8 cellular contexts compared by ENCODE assay signal in genomic region chr2:130355578-130356431, GRCh38. TPM values are rescaled to one million over a fixed set of nuclear protein-coding genes. Genes with fewer than 3 reads are reported as not detected.
DNase-seq lines count a peak whose midpoint lies in the region; ATAC-seq and TF ChIP-seq lines count a peak whose summit lies in the region.

PTPN18 (plus strand) TSS chr2:130356056; CDS start chr2:130356108, 52 bp downstream.

- TF ChIP-seq RAD21 in IMR-90 (IDR thresholded peaks at IDR 0.05; ENCODE audit: low read length) = peak; percentile 61

- no peak within 1 kb of the TSS for H2BK20ac ChIP-seq in IMR-90 (ENCODE audit: low read depth, low read length)

- POLR2A ChIA-PET in IMR-90 (lab: Charles Lee; ENCODE audit: unreplicated experiment) = interaction anchor here (0.5 to 1.1 kb wide), 2 partner anchors 13 to 778 kb away, joined by 3 read pairs; partner anchors contain the start of gene IMP4

- H3K4ac ChIP-seq in IMR-90 (ENCODE audit: low read depth, low read length) (peak within 1 kb of the TSS; percentile 70), neuronal stem cell (ENCODE audit: low read length) (no peak within 1 kb of the TSS)

- H3K27me3 ChIP-seq in IMR-90 (ENCODE audit: control insufficient read depth, insufficient read depth, low read length) = no peaks in the 10 kb centered on the region
- peaks cover 0 to 6% (median 0%) of the 10 kb centered on the region in 3 experiments for H3K27me3 ChIP-seq in neuronal stem cell (ENCODE audit: control insufficient read depth in 3 of 3, insufficient read depth in 3 of 3, low read depth in 1 of 3, low read length in 3 of 3)
- H3K27me3 ChIP-seq in upper lobe of right lung = no peaks in the 10 kb centered on the region

- H3K9me3 ChIP-seq in IMR-90 (ENCODE audit: control insufficient read depth, insufficient read depth, low read length) = no peaks in the 10 kb centered on the region
- no peaks in the 10 kb centered on the region for H3K9me3 ChIP-seq in neuronal stem cell (replicated peaks in 1 of 2; ENCODE audit: control insufficient read depth in 2 of 2, insufficient read depth in 1 of 2, low read depth in 1 of 2, low read length in 2 of 2)
- H3K9me3 ChIP-seq in upper lobe of right lung = no peaks in the 10 kb centered on the region

- H2BK15ac ChIP-seq in IMR-90 (ENCODE audit: low read depth, low read length) = no peak within 1 kb of the TSS
- peak within 1 kb of the TSS; percentile 10 for H2BK15ac ChIP-seq in neuronal stem cell (ENCODE audit: low read length)

- ATAC-seq in GM21619 (IDR thresholded peaks at IDR 0.05; ENCODE audit: unreplicated experiment) (peak; percentile 90), IMR-90 (ENCODE audit: low read depth) (peak; percentile 99), upper lobe of right lung (peak; percentile 97)

- H3K18ac ChIP-seq in IMR-90 (ENCODE audit: low read depth, low read length) (no peak within 1 kb of the TSS), neuronal stem cell (ENCODE audit: low read length) (peak within 1 kb of the TSS; percentile 97)

- CTCF ChIA-PET in IMR-90 (lab: Yijun Ruan, JAX) = interaction anchor here (1.5 kb wide), 1 partner anchor 14 kb away, joined by 8 read pairs; the partner anchor contains the start of gene IMP4

- H3K4me1 ChIP-seq in IMR-90 (ENCODE audit: control insufficient read depth, insufficient read depth, low read length) (no peaks in the 10 kb centered on the region; the same call in 1 of the 2 replicates), neuronal stem cell (ENCODE audit: control insufficient read depth in 2 of 2, insufficient read depth in 1 of 2, low read depth in 1 of 2, low read length in 2 of 2) (peaks cover 20 to 22% of the 10 kb centered on the region in 2 donors), upper lobe of right lung (peaks cover 16% of the 10 kb centered on the region)

- H2BK120ac ChIP-seq in IMR-90 (ENCODE audit: low read depth, low read length) = no peak within 1 kb of the TSS
- peak within 1 kb of the TSS; percentile 35 for H2BK120ac ChIP-seq in neuronal stem cell (ENCODE audit: low read depth, low read length)

- DNase-seq in G401 (ENCODE audit: low spot score) (peak; percentile 88), IMR-90 (peak; percentile 85), germinal center (ENCODE audit: low spot score) (peak; percentile 74), neuronal stem cell (ENCODE audit: low spot score) (peak; percentile 85), upper lobe of right lung (peak; percentile 97)
- peak; percentile 65 for DNase-seq in activated naive CD4-positive, alpha-beta T cell treated with anti-CD3 and anti-CD28 coated beads, Interleukin-2, amount 50 U/mL, for 16 hours

- peaks cover 4% of the 10 kb centered on the region; the same call in 1 of the 2 replicates for H4K20me1 ChIP-seq in IMR-90 (ENCODE audit: insufficient read depth, low read length)

- peak within 1 kb of the TSS; percentile 67; the same call in 1 of the 2 replicates for H2AK5ac ChIP-seq in IMR-90 (ENCODE audit: low read depth, low read length)
- H2AK5ac ChIP-seq in neuronal stem cell (ENCODE audit: low read depth, low read length) = peak within 1 kb of the TSS; percentile 72

- TF ChIP-seq CTCF in IMR-90 (conservative IDR thresholded peaks at IDR 0.05; ENCODE audit: low read depth, low read length) (peak; percentile 63), upper lobe of right lung (IDR thresholded peaks at IDR 0.05) (peak; percentile 63)

- 0% methylated on average over 52 of the region's 107 CpGs; no CpG with 5 or more reads in 1 of the 2 experiments for WGBS in IMR-90 (ENCODE audit: extremely low coverage in 2 of 2, insufficient read length in 1 of 2), 2 experiments
- no CpG with 5 or more reads among the region's 107 CpGs for WGBS in neuronal stem cell (ENCODE audit: extremely low coverage in 2 of 2, insufficient read length in 2 of 2, insufficient replicate concordance in 1 of 2), 2 donors

- H3K14ac ChIP-seq in IMR-90 (replicated peaks; ENCODE audit: low read depth, low read length) (peak within 1 kb of the TSS; percentile 87), neuronal stem cell (ENCODE audit: low read length) (no peak within 1 kb of the TSS)

- H3K4me3 ChIP-seq in IMR-90 (ENCODE audit: insufficient read depth, low read depth, low read length) (peak within 1 kb of the TSS; percentile 71), neuronal stem cell (ENCODE audit: low read length in 2 of 2) (peak within 1 kb of the TSS; percentile 72 to 89), upper lobe of right lung (peak within 1 kb of the TSS; percentile 82)

- H2BK12ac ChIP-seq in neuronal stem cell (ENCODE audit: low read length) = no peak within 1 kb of the TSS

- in situ Hi-C loops in G401 (cut with HindIII; ENCODE audit: low sequenced_read_pairs) (no loop called here), IMR-90 (cut with MboI; ENCODE audit: low sequenced_read_pairs) (loop anchor here (25.0 kb wide), 1 partner anchor 756 kb away; the partner anchor contains the start of gene PLEKHB2)

- no peak within 1 kb of the TSS for H4K5ac ChIP-seq in IMR-90 (ENCODE audit: low read depth, low read length)

- no peak within 1 kb of the TSS for H2BK5ac ChIP-seq in IMR-90 (ENCODE audit: low read depth, low read length, poor library complexity, severe bottlenecking)
- H2BK5ac ChIP-seq in neuronal stem cell (ENCODE audit: low read length) = peak within 1 kb of the TSS; percentile 89

- H3K27ac ChIP-seq in IMR-90 (ENCODE audit: insufficient read depth, low read length) (peak within 1 kb of the TSS; percentile 6; the same call in 1 of the 2 replicates), neuronal stem cell (replicated peaks; ENCODE audit: low read length) (no peak within 1 kb of the TSS), upper lobe of right lung (peak within 1 kb of the TSS; percentile 87)

- intact Hi-C loops in IMR-90 (cut with micrococcal nuclease) = loop anchor here (1.0 kb wide), 2 partner anchors 13 to 16 kb away; no protein-coding TSS in a partner anchor
- intact Hi-C loops in upper lobe of right lung (cut with DNase I) = no loop called here

- H3K9me1 ChIP-seq in IMR-90 (ENCODE audit: insufficient read depth, low read length) = 0 out of 2 replicates have a peak, but pooled peaks cover 10% of the 10 kb centered on the region

- no TSS peak for BruUV-seq in IMR-90 (replicated peaks; lab: Mats Ljungman, UMichigan)

- no peak within 1 kb of the TSS for H3K56ac ChIP-seq in IMR-90 (ENCODE audit: extremely low read depth, insufficient read depth, low read length)

- peak within 1 kb of the TSS; percentile 90; the same call in 1 of the 2 replicates for H3K23ac ChIP-seq in IMR-90 (ENCODE audit: low read depth, low read length)
- peak within 1 kb of the TSS; percentile 90 for H3K23ac ChIP-seq in neuronal stem cell (ENCODE audit: low read depth, low read length, poor library complexity)

- peak within 1 kb of the TSS; percentile 37; the same call in 1 of the 2 replicates for H4K91ac ChIP-seq in IMR-90 (ENCODE audit: insufficient read depth, low read depth, low read length)
- H4K91ac ChIP-seq in neuronal stem cell (ENCODE audit: low read depth, low read length, poor library complexity) = no peak within 1 kb of the TSS

- H2AFZ ChIP-seq in IMR-90 (replicated peaks; ENCODE audit: low read length, poor library complexity) (peak within 1 kb of the TSS; percentile 99), neuronal stem cell (ENCODE audit: low read length) (peak within 1 kb of the TSS; percentile 99)

- H3K79me1 ChIP-seq in IMR-90 (ENCODE audit: low read depth in 1 of 2, low read length in 2 of 2) (peaks cover 8 to 28% of the 10 kb centered on the region in 2 experiments; a peak in 3 of 4 replicates), neuronal stem cell (ENCODE audit: low read depth, low read length) (peaks cover 6% of the 10 kb centered on the region)

- H2AK9ac ChIP-seq in IMR-90 (replicated peaks; ENCODE audit: low read depth, low read length, poor library complexity) = peak within 1 kb of the TSS; percentile 85

- peak within 1 kb of the TSS; percentile 58 to 85; a peak in 2 of 4 replicates for H4K8ac ChIP-seq in IMR-90 (ENCODE audit: low read depth in 2 of 2, low read length in 2 of 2)
- no peak within 1 kb of the TSS for H4K8ac ChIP-seq in neuronal stem cell (ENCODE audit: low read depth, low read length)

- TF ChIP-seq POLR2A in IMR-90 (IDR thresholded peaks at IDR 0.05; ENCODE audit: low read depth, low read length) (peak; percentile 72; the same call in 1 of the 2 replicates), Raji (IDR thresholded peaks at IDR 0.05; ENCODE audit: insufficient read depth, low read depth, low read length) (peak; percentile 56; the same call in 1 of the 2 replicates)

- no peaks in the 10 kb centered on the region for H3K36me3 ChIP-seq in IMR-90 (ENCODE audit: control insufficient read depth, insufficient read depth, low read length)
- no peaks in the 10 kb centered on the region for H3K36me3 ChIP-seq in neuronal stem cell (replicated peaks in 1 of 2; ENCODE audit: control insufficient read depth in 2 of 2, insufficient read depth in 2 of 2, low read length in 2 of 2)
- no peaks in the 10 kb centered on the region for H3K36me3 ChIP-seq in upper lobe of right lung

- peak within 1 kb of the TSS; percentile 67 for H3K9ac ChIP-seq in IMR-90 (ENCODE audit: low read depth, low read length)
- peak within 1 kb of the TSS; percentile 86 for H3K9ac ChIP-seq in neuronal stem cell (ENCODE audit: low read depth, low read length, poor library complexity)

- H3K4me2 ChIP-seq in IMR-90 (ENCODE audit: low read depth, low read length) (peak within 1 kb of the TSS; percentile 77), neuronal stem cell (ENCODE audit: insufficient read depth, low read length, poor library complexity, severe bottlenecking) (peak within 1 kb of the TSS; percentile 96)

- dilution Hi-C loops in IMR-90 (cut with HindIII; ENCODE audit: low sequenced_read_pairs, unreplicated experiment) = no loop called here

TF ChIP-seq in IMR-90, 13 proteins besides CTCF, POLR2A, EP300 and RAD21 (continues in another document):
- TF ChIP-seq ELK1 (IDR thresholded peaks at IDR 0.05; ENCODE audit: borderline replicate concordance, low read depth, low read length) = no peak

RNA-seq across cellular contexts. Expression of gene PTPN18, which starts in this region (rescaled TPM):
- total RNA-seq in G401 (2014; rRNA removed; shearing (Covaris generic)) = 24.4 and 26.1 TPM in 2 replicates
- 7.2 and 9.7 TPM in 2 replicates for total RNA-seq in IMR-90 (2012; rRNA removed)
- 13.4 and 15.5 TPM in 2 replicates for polyA plus RNA-seq in IMR-90 (2012; rRNA removed)
- polyA plus RNA-seq in IMR-90 (2012; cell fraction: cytosol; rRNA removed) = 8.1 and 12.2 TPM in 2 replicates
- 64.3 and 68.2 TPM in 2 replicates for polyA plus RNA-seq in IMR-90 (2012; cell fraction: nucleus; rRNA removed; ENCODE audit: low replicate concordance)
- polyA plus RNA-seq in neuronal stem cell (2013, experiment 1 of 2) = 24.7 TPM
- 25.2 TPM for polyA plus RNA-seq in neuronal stem cell (2013, experiment 2 of 2)
- 67.8 TPM for total RNA-seq in upper lobe of right lung
